29 cellular contexts compared by ENCODE assay signal in genomic region chr1:184429342-184429741, GRCh38.
"Had no signal": no experiment of that assay in that cellular context is flagged by ENCODE, and none has a peak within 500 bp of the region (broad histone marks: within the 10 kb centered on the region; RNA-seq: fewer than 3 reads in every experiment).

No MANE protein-coding gene starts in this region.

- H3K27me3 ChIP-seq: adrenal gland, body of pancreas, breast epithelium, cardiac muscle cell, colonic mucosa, heart left ventricle had no signal

- H3K4me1 ChIP-seq: colonic mucosa had no signal

- FAIRE-seq: endometrium, frontal cortex had no signal

- DNase-seq: activated CD4-positive, alpha-beta memory T cell treated with anti-CD3 and anti-CD28 coated beads for 36 hours; activated CD4-positive, alpha-beta T cell treated with anti-CD3 and anti-CD28 coated beads for 36 hours; activated CD4-positive, alpha-beta T cell treated with anti-CD3 and anti-CD28 coated beads, Interleukin-2, amount 10 ng/mL, durations not matched to agents 24 days and 14 days; activated CD4-positive, CD25-positive, alpha-beta regulatory T cell; activated CD4-positive, CD25-positive, alpha-beta regulatory T cell treated with anti-CD3 and anti-CD28 coated beads, Interleukin-2, amount 50 U/mL, for 72 hours; activated CD8-positive, alpha-beta memory T cell treated with anti-CD3 and anti-CD28 coated beads, Interleukin-2, amount 10 ng/mL, durations not matched to agents 7 days and 5 days; activated CD8-positive, alpha-beta memory T cell treated with anti-CD3 and anti-CD28 coated beads, Interleukin-2, amount 50 U/mL, for 4 hours; activated CD8-positive, alpha-beta T cell treated with anti-CD3 and anti-CD28 coated beads, Interleukin-2, amount 10 ng/mL, durations not matched to agents 7 days and 5 days; activated effector memory CD4-positive, alpha-beta T cell treated with anti-CD3 and anti-CD28 coated beads, Interleukin-2, amount 50 U/mL, for 16 hours; activated naive CD4-positive, alpha-beta T cell treated with anti-CD3 and anti-CD28 coated beads for 36 hours; activated naive CD8-positive, alpha-beta T cell treated with anti-CD3 and anti-CD28 coated beads for 36 hours; activated naive CD8-positive, alpha-beta T cell treated with anti-CD3 and anti-CD28 coated beads, Interleukin-2, amount 50 U/mL, for 24 hours; activated T-cell treated with anti-CD3 and anti-CD28 coated beads, Interleukin-2, amount 50 U/mL, for 1 hour; activated T-cell treated with anti-CD3 and anti-CD28 coated beads, Interleukin-2, amount 50 U/mL, for 48 hours; adrenal gland; aorta; body of pancreas; central memory CD4-positive, alpha-beta T cell; cerebellar nuclear complex; colonic mucosa; effector CD8-positive, alpha-beta T cell; foreskin fibroblast; heart left ventricle; T-helper 2 cell had no signal

- H3K4me3 ChIP-seq: adrenal gland, body of pancreas, breast epithelium, cardiac muscle cell, colonic mucosa, heart left ventricle had no signal

- H3K36me3 ChIP-seq: adrenal gland, breast epithelium, cardiac muscle cell, colonic mucosa, heart left ventricle had no signal

- H3K27ac ChIP-seq: adrenal gland, body of pancreas, breast epithelium, cardiac muscle cell, colonic mucosa, heart left ventricle had no signal

- ATAC-seq: activated CD4-positive, alpha-beta T cell treated with anti-CD3 and anti-CD28 coated beads for 36 hours; activated CD8-positive, alpha-beta memory T cell treated with anti-CD3 and anti-CD28 coated beads, Interleukin-2, amount 10 ng/mL, durations not matched to agents 7 days and 5 days; activated CD8-positive, alpha-beta T cell treated with anti-CD3 and anti-CD28 coated beads, Interleukin-2, amount 10 ng/mL, durations not matched to agents 7 days and 5 days; activated naive CD8-positive, alpha-beta T cell treated with anti-CD3 and anti-CD28 coated beads, Interleukin-2, amount 50 U/mL, for 24 hours; body of pancreas; esophagus mucosa had no signal

- H3K9me3 ChIP-seq: adrenal gland, body of pancreas, colonic mucosa had no signal
